33 cellular contexts compared by ENCODE assay signal in genomic region chr16:935684-936083, GRCh38. TPM values are rescaled to one million over a fixed set of nuclear protein-coding genes. Genes with fewer than 3 reads are reported as not detected.
DNase-seq lines count a peak whose midpoint lies in the region; ATAC-seq and TF ChIP-seq lines count a peak whose summit lies in the region.
"Had no signal": no experiment of that assay in that cellular context is flagged by ENCODE, and none has a peak within 500 bp of the region (broad histone marks: within the 10 kb centered on the region; RNA-seq: fewer than 3 reads in every experiment).

No MANE protein-coding gene starts in this region.

- H3K4me2 ChIP-seq in osteoblast (ENCODE audit: insufficient read depth, low read length): no peak overlapping the region
- H3K4me2 ChIP-seq: A549; BLaER1 treated with 17β-estradiol and CSF1 and Interleukin-3, amounts not matched to agents 10 nM and 100 nM; GM23338 had no signal

- H3K36me3 ChIP-seq in osteoblast (ENCODE audit: insufficient read depth, low read length): no peaks in the 10 kb centered on the region
- H3K36me3 ChIP-seq: HAP-1, SJCRH30 had no signal

- DNase-seq in stimulated activated CD4-positive, alpha-beta T cell treated with anti-CD3 and anti-CD28 coated beads, Interleukin-15, amount 100 ng/mL, for 24 hours: peak; percentile 7
- DNase-seq in stimulated activated CD4-positive, alpha-beta T cell treated with anti-CD3 and anti-CD28 coated beads, Interleukin-1b, Interleukin-23, amount 100 ng/mL, for 48 hours: no peak
- no peak for DNase-seq in activated naive CD8-positive, alpha-beta T cell treated with anti-CD3 and anti-CD28 coated beads for 36 hours
- DNase-seq in osteoblast (ENCODE audit: insufficient read length, low spot score, missing footprints): peak; percentile 5
- DNase-seq in omental fat pad (ENCODE audit: low spot score): no peak
- no peak for DNase-seq in NK-92 (lab: John Stamatoyannopoulos, UW; ENCODE audit: unreplicated experiment)
- DNase-seq: AML-193; CD4-positive, alpha-beta T cell; DMS 273 treated with DMSO at 0.1 percent for 48 hours; DMS79; EL; GDM1; KBM-7; MV-4-11; NCI-H1105; NCI-H1436 treated with DMSO at 0.1 percent for 48 hours; NCI-H187 treated with DMSO at 0.1 percent for 48 hours; NCI-H2171 treated with DMSO at 0.1 percent for 48 hours; NCI-H446; NCI-H524 treated with DMSO at 0.1 percent for 48 hours; NCI-H774; NK-92 treated with Interleukin-12 subunit alpha and Interleukin-12 subunit beta, amount 100 ng/mL, for 24 hours; PC-3; SJCRH30 had no signal

- no peak overlapping the region for H3K4me3 Mint-ChIP-seq in activated naive CD8-positive, alpha-beta T cell treated with anti-CD3 and anti-CD28 coated beads for 36 hours
- H3K4me3 Mint-ChIP-seq: CD4-positive, alpha-beta T cell; GM23338 had no signal

- no peak overlapping the region for H2AFZ ChIP-seq in osteoblast (ENCODE audit: low read length)
- H2AFZ ChIP-seq: GM23338 had no signal

- no peaks in the 10 kb centered on the region for H4K20me1 ChIP-seq in osteoblast (ENCODE audit: insufficient read depth, low read length)

- H3K27ac Mint-ChIP-seq in activated naive CD8-positive, alpha-beta T cell treated with anti-CD3 and anti-CD28 coated beads for 36 hours: peak overlapping the region; percentile 52
- H3K27ac Mint-ChIP-seq: CD4-positive, alpha-beta T cell; GM23338 had no signal

- no peak overlapping the region for H3K4me3 ChIP-seq in osteoblast (ENCODE audit: insufficient read depth, low read length)
- H3K4me3 ChIP-seq: A549; BLaER1 treated with 17β-estradiol and CSF1 and Interleukin-3, amounts not matched to agents 10 nM and 100 nM; GM12878; GM23338; HAP-1; SJCRH30 had no signal

- H3K4me1 Mint-ChIP-seq in activated naive CD8-positive, alpha-beta T cell treated with anti-CD3 and anti-CD28 coated beads for 36 hours: peaks cover 7% of the 10 kb centered on the region
- H3K4me1 Mint-ChIP-seq: GM23338 had no signal

- H3K9me3 ChIP-seq in osteoblast (ENCODE audit: low read depth, low read length): no peaks in the 10 kb centered on the region
- H3K9me3 ChIP-seq: A549, HAP-1, SJCRH30 had no signal

- no peak overlapping the region for H3K27ac ChIP-seq in osteoblast (ENCODE audit: low read depth, low read length)
- H3K27ac ChIP-seq: A549; BLaER1 treated with 17β-estradiol and CSF1 and Interleukin-3, amounts not matched to agents 10 nM and 100 nM; SJCRH30 had no signal

- H3K9me3 Mint-ChIP-seq in activated naive CD8-positive, alpha-beta T cell treated with anti-CD3 and anti-CD28 coated beads for 36 hours: peaks cover under 1% of the 10 kb centered on the region
- H3K9me3 Mint-ChIP-seq: CD4-positive, alpha-beta T cell; GM23338 had no signal

- no peak for ATAC-seq in omental fat pad (ENCODE audit: low FRiP score)
- ATAC-seq in HG02973 (IDR thresholded peaks at IDR 0.05; ENCODE audit: unreplicated experiment): no peak
- ATAC-seq: A549, GM12878, GM23338, PC-3, Right ventricle myocardium inferior had no signal

- no peaks in the 10 kb centered on the region for H3K27me3 Mint-ChIP-seq in activated naive CD8-positive, alpha-beta T cell treated with anti-CD3 and anti-CD28 coated beads for 36 hours
- H3K27me3 Mint-ChIP-seq: CD4-positive, alpha-beta T cell had no signal

- peaks cover 11% of the 10 kb centered on the region for H3K36me3 Mint-ChIP-seq in activated naive CD8-positive, alpha-beta T cell treated with anti-CD3 and anti-CD28 coated beads for 36 hours

- H3K27me3 ChIP-seq in osteoblast (ENCODE audit: insufficient read depth, low read length): no peaks in the 10 kb centered on the region
- H3K27me3 ChIP-seq: BLaER1 treated with 17β-estradiol and CSF1 and Interleukin-3, amounts not matched to agents 10 nM and 100 nM; SJCRH30 had no signal

- H3K4me1 ChIP-seq in osteoblast (ENCODE audit: insufficient read depth, low read length): no peaks in the 10 kb centered on the region
- H3K4me1 ChIP-seq: A549, HAP-1, SJCRH30 had no signal

- H3K79me2 ChIP-seq in osteoblast (ENCODE audit: insufficient read depth, low read length): no peaks in the 10 kb centered on the region

- no peak for TF ChIP-seq CTCF in osteoblast (IDR thresholded peaks at IDR 0.05; ENCODE audit: extremely low read depth, low read depth, low read length)
- TF ChIP-seq CTCF in omental fat pad (IDR thresholded peaks at IDR 0.05): no peak

RNA-seq across cellular contexts. Expression of gene LMF1, which starts 35.1 kb away (rescaled TPM):
- total RNA-seq in activated naive CD8-positive, alpha-beta T cell treated with anti-CD3 and anti-CD28 coated beads for 36 hours: 1 to 10 TPM; 7.0 to 8.1 TPM
- total RNA-seq in osteoblast (25.3 and 35.8 TPM in 2 replicates), omental fat pad (10 to 100 TPM; 14.9 to 33.7 (median 27.1) TPM)

RNA-seq across cellular contexts. Expression of gene SOX8, which starts 45.9 kb away (rescaled TPM):
- under 1 TPM; 0.42 to 0.58 TPM for total RNA-seq in activated naive CD8-positive, alpha-beta T cell treated with anti-CD3 and anti-CD28 coated beads for 36 hours
- total RNA-seq in osteoblast (under 0.01 TPM in 1 of 2 replicates, not detected in the other), omental fat pad (1 to 10 TPM in 3 of 4 donors, under 1 TPM in 1; 0.19 to 2.9 (median 1.2) TPM)
- total RNA-seq: GM12878, MCF 10A, RPMI7951 had no signal

Comparison
In these comparisons a context has a peak if more than half of its experiments do, and no peak if none do; other contexts are left out.
1. DNase-seq: peak in stimulated activated CD4-positive, alpha-beta T cell treated with anti-CD3 and anti-CD28 coated beads, Interleukin-15, amount 100 ng/mL, for 24 hours (single experiment) and osteoblast (single experiment); none in stimulated activated CD4-positive, alpha-beta T cell treated with anti-CD3 and anti-CD28 coated beads, Interleukin-1b, Interleukin-23, amount 100 ng/mL, for 48 hours (single experiment), activated naive CD8-positive, alpha-beta T cell treated with anti-CD3 and anti-CD28 coated beads for 36 hours (single experiment), omental fat pad (single experiment) and NK-92 (single experiment).